ENCODE assay signal across 1 cellular context in the genomic region with DNA sequence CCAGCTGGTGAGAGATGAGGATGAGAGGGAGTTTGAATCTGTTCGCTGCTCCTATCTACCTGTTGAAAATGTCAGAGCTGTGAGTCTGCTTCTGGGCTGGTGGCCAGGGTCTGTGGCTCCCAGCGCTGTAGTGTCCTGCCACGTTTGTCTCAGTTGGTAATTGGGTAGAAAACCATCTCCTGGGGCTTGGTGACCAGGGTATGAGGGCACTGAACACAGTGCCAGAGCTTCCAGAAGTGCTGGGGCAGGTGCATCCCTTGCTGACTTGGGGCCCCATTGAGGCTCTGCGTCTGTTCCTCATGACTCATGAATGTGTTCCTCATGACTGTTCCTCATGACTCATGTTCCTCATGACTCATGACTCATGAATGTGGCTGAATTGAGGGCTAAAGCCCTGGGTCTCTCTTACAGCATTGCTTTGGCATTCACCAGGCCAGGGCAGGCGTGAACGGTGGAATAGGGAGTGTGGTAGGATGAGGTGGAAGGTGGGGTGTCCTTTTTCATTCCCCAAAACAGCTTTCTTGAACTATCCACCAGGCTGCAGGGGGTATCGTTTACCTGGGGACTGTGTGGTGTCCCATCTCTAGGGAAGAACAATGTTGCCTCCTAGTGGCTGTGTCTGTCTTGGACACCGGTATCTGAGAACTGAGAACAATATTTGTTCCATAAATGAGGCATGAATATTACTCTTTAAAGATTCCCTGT.
A peak's percentile ranks its signal among the peaks of the same experiment; 100 is the strongest.
TF ChIP-seq lines count a peak whose summit lies in the region.

No MANE protein-coding gene starts in this region.

TF ChIP-seq in K562, 482 proteins besides CTCF, POLR2A, EP300 and RAD21 (continued from another document and continues in another):
- TF ChIP-seq, protein P1, sequence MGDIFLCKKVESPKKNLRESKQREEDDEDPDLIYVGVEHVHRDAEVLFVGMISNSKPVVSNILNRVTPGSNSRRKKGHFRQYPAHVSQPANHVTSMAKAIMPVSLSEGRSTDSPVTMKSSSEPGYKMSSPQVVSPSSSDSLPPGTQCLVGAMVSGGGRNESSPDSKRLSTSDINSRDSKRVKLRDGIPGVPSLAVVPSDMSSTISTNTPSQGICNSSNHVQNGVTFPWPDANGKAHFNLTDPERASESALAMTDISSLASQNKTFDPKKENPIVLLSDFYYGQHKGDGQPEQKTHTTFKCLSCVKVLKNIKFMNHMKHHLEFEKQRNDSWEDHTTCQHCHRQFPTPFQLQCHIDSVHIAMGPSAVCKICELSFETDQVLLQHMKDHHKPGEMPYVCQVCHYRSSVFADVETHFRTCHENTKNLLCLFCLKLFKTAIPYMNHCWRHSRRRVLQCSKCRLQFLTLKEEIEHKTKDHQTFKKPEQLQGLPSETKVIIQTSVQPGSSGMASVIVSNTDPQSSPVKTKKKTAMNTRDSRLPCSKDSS (IDR thresholded peaks at IDR 0.05; ENCODE audit: low read depth, partially characterized antibody), result no peak
- TF ChIP-seq, protein P2, sequence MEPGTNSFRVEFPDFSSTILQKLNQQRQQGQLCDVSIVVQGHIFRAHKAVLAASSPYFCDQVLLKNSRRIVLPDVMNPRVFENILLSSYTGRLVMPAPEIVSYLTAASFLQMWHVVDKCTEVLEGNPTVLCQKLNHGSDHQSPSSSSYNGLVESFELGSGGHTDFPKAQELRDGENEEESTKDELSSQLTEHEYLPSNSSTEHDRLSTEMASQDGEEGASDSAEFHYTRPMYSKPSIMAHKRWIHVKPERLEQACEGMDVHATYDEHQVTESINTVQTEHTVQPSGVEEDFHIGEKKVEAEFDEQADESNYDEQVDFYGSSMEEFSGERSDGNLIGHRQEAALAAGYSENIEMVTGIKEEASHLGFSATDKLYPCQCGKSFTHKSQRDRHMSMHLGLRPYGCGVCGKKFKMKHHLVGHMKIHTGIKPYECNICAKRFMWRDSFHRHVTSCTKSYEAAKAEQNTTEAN (CRISPR knock-in tag; IDR thresholded peaks at IDR 0.05), result 0 out of 2 replicates have a peak, but pooled peaks have one; percentile 43
- TF ChIP-seq SMAD1 (IDR thresholded peaks at IDR 0.05; ENCODE audit: low read depth, low read length, partially characterized antibody), result no peak
- no peak for TF ChIP-seq ZZZ3 (IDR thresholded peaks at IDR 0.05)
- no peak for TF ChIP-seq TAF1 (IDR thresholded peaks at IDR 0.05; ENCODE audit: control insufficient read depth, extremely low read depth, insufficient read depth, low read length, severe bottlenecking)
- TF ChIP-seq BCOR (IDR thresholded peaks at IDR 0.05), result peak; percentile 37; the same call in 1 of the 2 replicates
- no peak for TF ChIP-seq TBL1XR1 (IDR thresholded peaks at IDR 0.05; ENCODE audit: low read length in 2 of 2)
- TF ChIP-seq, protein P3, sequence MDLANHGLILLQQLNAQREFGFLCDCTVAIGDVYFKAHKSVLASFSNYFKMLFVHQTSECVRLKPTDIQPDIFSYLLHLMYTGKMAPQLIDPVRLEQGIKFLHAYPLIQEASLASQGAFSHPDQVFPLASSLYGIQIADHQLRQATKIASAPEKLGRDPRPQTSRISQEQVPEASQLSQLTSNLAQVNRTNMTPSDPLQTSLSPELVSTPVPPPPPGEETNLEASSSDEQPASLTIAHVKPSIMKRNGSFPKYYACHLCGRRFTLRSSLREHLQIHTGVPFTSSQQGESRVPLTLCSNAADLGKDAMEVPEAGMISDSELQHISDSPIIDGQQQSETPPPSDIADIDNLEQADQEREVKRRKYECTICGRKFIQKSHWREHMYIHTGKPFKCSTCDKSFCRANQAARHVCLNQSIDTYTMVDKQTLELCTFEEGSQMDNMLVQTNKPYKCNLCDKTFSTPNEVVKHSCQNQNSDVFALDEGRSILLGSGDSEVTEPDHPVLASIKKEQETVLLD (IDR thresholded peaks at IDR 0.05), result no peak
- TF ChIP-seq, protein P4, sequence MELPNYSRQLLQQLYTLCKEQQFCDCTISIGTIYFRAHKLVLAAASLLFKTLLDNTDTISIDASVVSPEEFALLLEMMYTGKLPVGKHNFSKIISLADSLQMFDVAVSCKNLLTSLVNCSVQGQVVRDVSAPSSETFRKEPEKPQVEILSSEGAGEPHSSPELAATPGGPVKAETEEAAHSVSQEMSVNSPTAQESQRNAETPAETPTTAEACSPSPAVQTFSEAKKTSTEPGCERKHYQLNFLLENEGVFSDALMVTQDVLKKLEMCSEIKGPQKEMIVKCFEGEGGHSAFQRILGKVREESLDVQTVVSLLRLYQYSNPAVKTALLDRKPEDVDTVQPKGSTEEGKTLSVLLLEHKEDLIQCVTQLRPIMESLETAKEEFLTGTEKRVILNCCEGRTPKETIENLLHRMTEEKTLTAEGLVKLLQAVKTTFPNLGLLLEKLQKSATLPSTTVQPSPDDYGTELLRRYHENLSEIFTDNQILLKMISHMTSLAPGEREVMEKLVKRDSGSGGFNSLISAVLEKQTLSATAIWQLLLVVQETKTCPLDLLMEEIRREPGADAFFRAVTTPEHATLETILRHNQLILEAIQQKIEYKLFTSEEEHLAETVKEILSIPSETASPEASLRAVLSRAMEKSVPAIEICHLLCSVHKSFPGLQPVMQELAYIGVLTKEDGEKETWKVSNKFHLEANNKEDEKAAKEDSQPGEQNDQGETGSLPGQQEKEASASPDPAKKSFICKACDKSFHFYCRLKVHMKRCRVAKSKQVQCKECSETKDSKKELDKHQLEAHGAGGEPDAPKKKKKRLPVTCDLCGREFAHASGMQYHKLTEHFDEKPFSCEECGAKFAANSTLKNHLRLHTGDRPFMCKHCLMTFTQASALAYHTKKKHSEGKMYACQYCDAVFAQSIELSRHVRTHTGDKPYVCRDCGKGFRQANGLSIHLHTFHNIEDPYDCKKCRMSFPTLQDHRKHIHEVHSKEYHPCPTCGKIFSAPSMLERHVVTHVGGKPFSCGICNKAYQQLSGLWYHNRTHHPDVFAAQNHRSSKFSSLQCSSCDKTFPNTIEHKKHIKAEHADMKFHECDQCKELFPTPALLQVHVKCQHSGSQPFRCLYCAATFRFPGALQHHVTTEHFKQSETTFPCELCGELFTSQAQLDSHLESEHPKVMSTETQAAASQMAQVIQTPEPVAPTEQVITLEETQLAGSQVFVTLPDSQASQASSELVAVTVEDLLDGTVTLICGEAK (IDR thresholded peaks at IDR 0.05), result no peak
- TF ChIP-seq, protein P4 (CRISPR knock-in tag; IDR thresholded peaks at IDR 0.05), result no peak
- TF ChIP-seq, protein P5, sequence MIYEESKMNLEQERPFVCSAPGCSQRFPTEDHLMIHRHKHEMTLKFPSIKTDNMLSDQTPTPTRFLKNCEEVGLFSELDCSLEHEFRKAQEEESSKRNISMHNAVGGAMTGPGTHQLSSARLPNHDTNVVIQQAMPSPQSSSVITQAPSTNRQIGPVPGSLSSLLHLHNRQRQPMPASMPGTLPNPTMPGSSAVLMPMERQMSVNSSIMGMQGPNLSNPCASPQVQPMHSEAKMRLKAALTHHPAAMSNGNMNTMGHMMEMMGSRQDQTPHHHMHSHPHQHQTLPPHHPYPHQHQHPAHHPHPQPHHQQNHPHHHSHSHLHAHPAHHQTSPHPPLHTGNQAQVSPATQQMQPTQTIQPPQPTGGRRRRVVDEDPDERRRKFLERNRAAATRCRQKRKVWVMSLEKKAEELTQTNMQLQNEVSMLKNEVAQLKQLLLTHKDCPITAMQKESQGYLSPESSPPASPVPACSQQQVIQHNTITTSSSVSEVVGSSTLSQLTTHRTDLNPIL (CRISPR knock-in tag; IDR thresholded peaks at IDR 0.05), result no peak
- TF ChIP-seq SMC3 (conservative IDR thresholded peaks at IDR 0.05; ENCODE audit: insufficient read depth, low read depth, low read length), result peak; percentile 80
- TF ChIP-seq LCOR (CRISPR knock-in tag; IDR thresholded peaks at IDR 0.05), result peak; percentile 90
- TF ChIP-seq HLTF (IDR thresholded peaks at IDR 0.05), result no peak
- TF ChIP-seq BCL6 (CRISPR knock-in tag; IDR thresholded peaks at IDR 0.05), result peak; percentile 24; the same call in 1 of the 2 replicates
- TF ChIP-seq RNF2 (IDR thresholded peaks at IDR 0.05), result peak; percentile 93
- TF ChIP-seq, protein P6, sequence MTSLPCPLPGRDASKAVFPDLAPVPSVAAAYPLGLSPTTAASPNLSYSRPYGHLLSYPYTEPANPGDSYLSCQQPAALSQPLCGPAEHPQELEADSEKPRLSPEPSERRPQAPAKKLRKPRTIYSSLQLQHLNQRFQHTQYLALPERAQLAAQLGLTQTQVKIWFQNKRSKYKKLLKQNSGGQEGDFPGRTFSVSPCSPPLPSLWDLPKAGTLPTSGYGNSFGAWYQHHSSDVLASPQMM (CRISPR knock-in tag; IDR thresholded peaks at IDR 0.05), result no peak
- TF ChIP-seq ZNF717 (CRISPR knock-in tag; IDR thresholded peaks at IDR 0.05), result no peak
- TF ChIP-seq RFX7 (CRISPR knock-in tag; IDR thresholded peaks at IDR 0.05), result no peak
- TF ChIP-seq TRIM24 (IDR thresholded peaks at IDR 0.05), result peak; percentile 87 to 94
- TF ChIP-seq, protein P7, sequence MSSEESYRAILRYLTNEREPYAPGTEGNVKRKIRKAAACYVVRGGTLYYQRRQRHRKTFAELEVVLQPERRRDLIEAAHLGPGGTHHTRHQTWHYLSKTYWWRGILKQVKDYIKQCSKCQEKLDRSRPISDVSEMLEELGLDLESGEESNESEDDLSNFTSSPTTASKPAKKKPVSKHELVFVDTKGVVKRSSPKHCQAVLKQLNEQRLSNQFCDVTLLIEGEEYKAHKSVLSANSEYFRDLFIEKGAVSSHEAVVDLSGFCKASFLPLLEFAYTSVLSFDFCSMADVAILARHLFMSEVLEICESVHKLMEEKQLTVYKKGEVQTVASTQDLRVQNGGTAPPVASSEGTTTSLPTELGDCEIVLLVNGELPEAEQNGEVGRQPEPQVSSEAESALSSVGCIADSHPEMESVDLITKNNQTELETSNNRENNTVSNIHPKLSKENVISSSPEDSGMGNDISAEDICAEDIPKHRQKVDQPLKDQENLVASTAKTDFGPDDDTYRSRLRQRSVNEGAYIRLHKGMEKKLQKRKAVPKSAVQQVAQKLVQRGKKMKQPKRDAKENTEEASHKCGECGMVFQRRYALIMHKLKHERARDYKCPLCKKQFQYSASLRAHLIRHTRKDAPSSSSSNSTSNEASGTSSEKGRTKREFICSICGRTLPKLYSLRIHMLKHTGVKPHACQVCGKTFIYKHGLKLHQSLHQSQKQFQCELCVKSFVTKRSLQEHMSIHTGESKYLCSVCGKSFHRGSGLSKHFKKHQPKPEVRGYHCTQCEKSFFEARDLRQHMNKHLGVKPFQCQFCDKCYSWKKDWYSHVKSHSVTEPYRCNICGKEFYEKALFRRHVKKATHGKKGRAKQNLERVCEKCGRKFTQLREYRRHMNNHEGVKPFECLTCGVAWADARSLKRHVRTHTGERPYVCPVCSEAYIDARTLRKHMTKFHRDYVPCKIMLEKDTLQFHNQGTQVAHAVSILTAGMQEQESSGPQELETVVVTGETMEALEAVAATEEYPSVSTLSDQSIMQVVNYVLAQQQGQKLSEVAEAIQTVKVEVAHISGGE (CRISPR knock-in tag; IDR thresholded peaks at IDR 0.05), result 0 out of 6 replicates have a peak, but pooled peaks of 1 of the 3 experiments have one; percentile 51
- TF ChIP-seq NCOA1 (IDR thresholded peaks at IDR 0.05; ENCODE audit: low read depth), result peak; percentile 61; the same call in 1 of the 2 replicates
- peak; percentile 86 for TF ChIP-seq ZEB2 (IDR thresholded peaks at IDR 0.05)
- TF ChIP-seq ZNF583 (CRISPR knock-in tag; IDR thresholded peaks at IDR 0.05), result peak; percentile 86
- peak; percentile 100 for TF ChIP-seq FOSL1 (tag; conservative IDR thresholded peaks at IDR 0.05)
- TF ChIP-seq, protein P8, sequence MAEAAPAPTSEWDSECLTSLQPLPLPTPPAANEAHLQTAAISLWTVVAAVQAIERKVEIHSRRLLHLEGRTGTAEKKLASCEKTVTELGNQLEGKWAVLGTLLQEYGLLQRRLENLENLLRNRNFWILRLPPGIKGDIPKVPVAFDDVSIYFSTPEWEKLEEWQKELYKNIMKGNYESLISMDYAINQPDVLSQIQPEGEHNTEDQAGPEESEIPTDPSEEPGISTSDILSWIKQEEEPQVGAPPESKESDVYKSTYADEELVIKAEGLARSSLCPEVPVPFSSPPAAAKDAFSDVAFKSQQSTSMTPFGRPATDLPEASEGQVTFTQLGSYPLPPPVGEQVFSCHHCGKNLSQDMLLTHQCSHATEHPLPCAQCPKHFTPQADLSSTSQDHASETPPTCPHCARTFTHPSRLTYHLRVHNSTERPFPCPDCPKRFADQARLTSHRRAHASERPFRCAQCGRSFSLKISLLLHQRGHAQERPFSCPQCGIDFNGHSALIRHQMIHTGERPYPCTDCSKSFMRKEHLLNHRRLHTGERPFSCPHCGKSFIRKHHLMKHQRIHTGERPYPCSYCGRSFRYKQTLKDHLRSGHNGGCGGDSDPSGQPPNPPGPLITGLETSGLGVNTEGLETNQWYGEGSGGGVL (CRISPR knock-in tag; IDR thresholded peaks at IDR 0.05), result no peak
